8 cellular contexts compared by ENCODE assay signal in the genomic region with DNA sequence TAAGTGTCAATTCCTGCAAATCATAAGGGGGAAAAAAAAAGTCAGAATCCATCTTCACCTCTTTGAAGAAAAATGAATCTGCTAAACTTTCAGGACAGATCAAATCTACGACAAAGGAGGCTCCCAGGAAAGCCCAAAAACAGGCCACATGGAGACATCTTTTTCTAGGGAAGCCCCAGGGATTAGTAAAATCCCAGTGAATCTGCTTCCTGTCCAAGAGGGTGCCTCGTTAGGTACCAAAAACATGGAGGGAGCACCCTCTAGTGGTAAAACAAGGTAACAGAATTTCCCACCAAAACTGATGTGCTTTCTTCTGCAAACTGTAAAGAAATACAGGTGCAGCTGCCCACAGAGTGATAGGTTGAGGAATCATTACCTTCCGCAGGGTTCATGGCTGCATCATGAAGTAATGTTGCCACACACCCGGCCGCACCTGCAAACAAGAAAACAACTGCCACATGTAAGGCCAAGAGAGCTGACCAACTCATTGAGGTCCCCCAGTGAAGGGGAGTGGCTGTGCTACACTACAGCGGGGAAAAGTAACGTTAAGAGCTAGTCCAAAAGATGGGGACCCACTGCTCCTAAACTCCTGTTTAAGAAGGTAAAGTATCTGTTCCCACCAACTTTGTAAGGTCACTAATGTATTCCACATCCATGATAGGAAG. TPM values are rescaled to one million over a fixed set of nuclear protein-coding genes. Genes with fewer than 3 reads are reported as not detected.
DNase-seq lines count a peak whose midpoint lies in the region; ATAC-seq, FAIRE-seq and TF ChIP-seq lines count a peak whose summit lies in the region.

No MANE protein-coding gene starts in this region.

- FAIRE-seq in TTC549 (lab: Jason Lieb, UNC) = peak; percentile 19

- H3K27ac ChIP-seq in esophagus muscularis mucosa (replicated peaks in 1 of 4) = peak overlapping the region in 1 of 4 donors; percentile 19

- intact Hi-C loops in esophagus muscularis mucosa (cut with DNase I) = loop anchor here (2.0 to 10.0 kb wide), 3 partner anchors 177 to 1167 kb away; partner anchors contain the start of gene HPS1
- intact Hi-C loops in posterior vena cava (cut with DNase I) = loop anchor here (10.0 kb wide), 1 partner anchor 177 kb away; the partner anchor contains the start of gene GOT1 (in 2 of the 2)

- POLR2A ChIA-PET in BJ (lab: Charles Lee) = interaction anchor here (0.6 kb wide), 1 partner anchor 74 kb away, joined by 9 read pairs; no protein-coding TSS in a partner anchor
- POLR2A ChIA-PET in naive thymus-derived CD8-positive, alpha-beta T cell (lab: Charles Lee) = no interaction called here

- no peaks in the 10 kb centered on the region for H3K27me3 Mint-ChIP-seq in naive thymus-derived CD8-positive, alpha-beta T cell

- TF ChIP-seq POLR2A in esophagus muscularis mucosa (IDR thresholded peaks at IDR 0.05; ENCODE audit: low read depth) = no peak

- no peak overlapping the region for H3K4me3 Mint-ChIP-seq in naive thymus-derived CD8-positive, alpha-beta T cell

- peak; percentile 77 for TF ChIP-seq CTCF in BJ (IDR thresholded peaks at IDR 0.05; ENCODE audit: insufficient read depth, low read depth, low read length)
- TF ChIP-seq CTCF in GM12873 (IDR thresholded peaks at IDR 0.05; ENCODE audit: insufficient read depth, low read depth, low read length, missing control alignments) = peak; percentile 81
- TF ChIP-seq CTCF in esophagus muscularis mucosa (IDR thresholded peaks at IDR 0.05) = peak; percentile 77 to 82 (median 79)

- no peaks in the 10 kb centered on the region for H3K9me3 Mint-ChIP-seq in naive thymus-derived CD8-positive, alpha-beta T cell

- ATAC-seq in naive thymus-derived CD8-positive, alpha-beta T cell = peak; percentile 62 to 67
- no peak for ATAC-seq in GM19467 (IDR thresholded peaks at IDR 0.05; ENCODE audit: unreplicated experiment)

- no peaks in the 10 kb centered on the region for H3K27me3 ChIP-seq in BJ (ENCODE audit: control insufficient read depth, insufficient read depth, low read length)
- no peaks in the 10 kb centered on the region for H3K27me3 ChIP-seq in esophagus muscularis mucosa

- peak overlapping the region in 9 of 10 donors; percentile 0 to 80 (median 52) for H3K27ac Mint-ChIP-seq in naive thymus-derived CD8-positive, alpha-beta T cell

- H3K9me3 ChIP-seq in esophagus muscularis mucosa = no peaks in the 10 kb centered on the region

- H3K36me3 ChIP-seq in BJ (ENCODE audit: control insufficient read depth, insufficient read depth, low read length) (peaks cover 13% of the 10 kb centered on the region), esophagus muscularis mucosa (peaks cover 13 to 47% (median 39%) of the 10 kb centered on the region in 4 donors)

- CTCF ChIA-PET in BJ (lab: Yijun Ruan, JAX) = interaction anchor here (0.6 to 4.6 kb wide), 22 partner anchors 9 to 462 kb away, joined by 3 to 44 read pairs (median 5); no protein-coding TSS in a partner anchor

- no peak for TF ChIP-seq EP300 in esophagus muscularis mucosa (IDR thresholded peaks at IDR 0.05)

- peaks cover 8 to 23% (median 17%) of the 10 kb centered on the region in 4 donors for H3K4me1 ChIP-seq in esophagus muscularis mucosa

- WGBS in esophagus muscularis mucosa = 30% methylated on average over 7 of the region's 7 CpGs

- H3K4me3 ChIP-seq in BJ (ENCODE audit: low read depth, low read length) = no peak overlapping the region
- H3K4me3 ChIP-seq in esophagus muscularis mucosa = no peak overlapping the region

- DNase-seq in BJ (ENCODE audit: low read depth) (no peak), MV-4-11 (lab: John Stamatoyannopoulos, UW) (peak; percentile 38), esophagus muscularis mucosa (ENCODE audit: extremely low spot score) (no peak), posterior vena cava (ENCODE audit: low spot score) (no peak)
- DNase-seq in naive thymus-derived CD8-positive, alpha-beta T cell = peak in 7 of 10 donors; percentile 15 to 64 (median 36)

- peaks cover 20 to 37% (median 27%) of the 10 kb centered on the region in 4 donors for H3K4me1 Mint-ChIP-seq in naive thymus-derived CD8-positive, alpha-beta T cell

- peaks cover 0 to 30% (median 0%) of the 10 kb centered on the region in 3 donors for H3K36me3 Mint-ChIP-seq in naive thymus-derived CD8-positive, alpha-beta T cell

RNA-seq across cellular contexts. Expression of gene SLC25A28, which starts 7.9 kb away (rescaled TPM):
- polyA plus RNA-seq in BJ (2011; rRNA removed) = 33.7 and 38.9 TPM in 2 replicates
- polyA minus RNA-seq in BJ (2011; rRNA and poly(A)+ RNA removed) = 22.0 and 38.1 TPM in 2 replicates
- total RNA-seq in esophagus muscularis mucosa = 10 to 100 TPM; 29.8 to 42.8 (median 31.5) TPM
- total RNA-seq in naive thymus-derived CD8-positive, alpha-beta T cell = 10 to 100 TPM; 89.3 to 91.3 TPM
- 10 to 100 TPM; 15.2 to 24.0 (median 17.4) TPM for polyA plus RNA-seq in naive thymus-derived CD8-positive, alpha-beta T cell
- 10 to 100 TPM; 42.2 to 44.3 TPM for total RNA-seq in posterior vena cava

RNA-seq across cellular contexts. Expression of gene ENTPD7, which starts 47.0 kb away (rescaled TPM):
- 13.6 and 16.4 TPM in 2 replicates for polyA plus RNA-seq in BJ (2011; rRNA removed)
- 19.5 and 24.7 TPM in 2 replicates for polyA minus RNA-seq in BJ (2011; rRNA and poly(A)+ RNA removed)
- total RNA-seq in esophagus muscularis mucosa (1 to 10 TPM; 3.3 to 4.8 (median 4.4) TPM), posterior vena cava (10 to 100 TPM in 1 of 2 donors, 1 to 10 TPM in 1; 8.5 to 10.1 TPM)
- 1 to 10 TPM; 2.8 to 2.9 TPM for total RNA-seq in naive thymus-derived CD8-positive, alpha-beta T cell
- under 1 TPM; 0.33 to 0.83 (median 0.82) TPM for polyA plus RNA-seq in naive thymus-derived CD8-positive, alpha-beta T cell

Comparison
In these comparisons a context has a peak if more than half of its experiments do, and no peak if none do; other contexts are left out.
1. DNase-seq: peak in MV-4-11 (single experiment) and naive thymus-derived CD8-positive, alpha-beta T cell (7 of 10); none in BJ (single experiment), esophagus muscularis mucosa (single experiment) and posterior vena cava (single experiment).
2. Peak in every context shown above with its lines, with median percentiles within 50 percentile points of each other: CTCF ChIP-seq.